In genomic region chr6:20221448-20221847, GRCh38 we compare ENCODE assay signal across 1 cellular context.
TF ChIP-seq lines count a peak whose summit lies in the region.

No MANE protein-coding gene starts in this region.

TF ChIP-seq in H1, 55 proteins besides CTCF, POLR2A, EP300 and RAD21:
- TF ChIP-seq HDAC2 (IDR thresholded peaks at IDR 0.05; ENCODE audit: borderline replicate concordance in 1 of 2, low read depth in 2 of 2, low read length in 2 of 2) (no peak), CEBPB (IDR thresholded peaks at IDR 0.05; ENCODE audit: low read depth, low read length) (no peak), CBX8 (IDR thresholded peaks at IDR 0.05; ENCODE audit: borderline replicate concordance, low read depth, low read length) (no peak), FOSL1 (IDR thresholded peaks at IDR 0.05; ENCODE audit: insufficient read depth, low read depth, low read length) (no peak)
